In genomic region chr1:176504848-176505553, GRCh38 we compare ENCODE assay signal across 9 cellular contexts. TPM values are rescaled to one million over a fixed set of nuclear protein-coding genes. Genes with fewer than 3 reads are reported as not detected.
"Had no signal": no experiment of that assay in that cellular context is flagged by ENCODE, and none has a peak within 500 bp of the region (broad histone marks: within the 10 kb centered on the region; RNA-seq: fewer than 3 reads in every experiment).

No MANE protein-coding gene starts in this region.

- DNase-seq: H9, HCEC 1CT, IMR-90, KG1 had no signal

- H3K27ac Mint-ChIP-seq: GM23338, H9 had no signal

- FAIRE-seq: H1, H54, K562 had no signal

- H2AFZ ChIP-seq: GM23338 had no signal

- H3K4me1 Mint-ChIP-seq: GM23338, H9 had no signal

- H3K9me3 Mint-ChIP-seq: GM23338, H9 had no signal

- H3K4me2 ChIP-seq: GM23338 had no signal

- ATAC-seq: GM23338, K562 had no signal

- H3K4me3 Mint-ChIP-seq: GM23338, H9 had no signal

- H3K4me3 ChIP-seq: GM23338, K562 had no signal

RNA-seq across cellular contexts. Expression of gene PAPPA2, which starts 42.0 kb away (rescaled TPM):
- total RNA-seq: HT-29 had no signal
